In the genomic region with DNA sequence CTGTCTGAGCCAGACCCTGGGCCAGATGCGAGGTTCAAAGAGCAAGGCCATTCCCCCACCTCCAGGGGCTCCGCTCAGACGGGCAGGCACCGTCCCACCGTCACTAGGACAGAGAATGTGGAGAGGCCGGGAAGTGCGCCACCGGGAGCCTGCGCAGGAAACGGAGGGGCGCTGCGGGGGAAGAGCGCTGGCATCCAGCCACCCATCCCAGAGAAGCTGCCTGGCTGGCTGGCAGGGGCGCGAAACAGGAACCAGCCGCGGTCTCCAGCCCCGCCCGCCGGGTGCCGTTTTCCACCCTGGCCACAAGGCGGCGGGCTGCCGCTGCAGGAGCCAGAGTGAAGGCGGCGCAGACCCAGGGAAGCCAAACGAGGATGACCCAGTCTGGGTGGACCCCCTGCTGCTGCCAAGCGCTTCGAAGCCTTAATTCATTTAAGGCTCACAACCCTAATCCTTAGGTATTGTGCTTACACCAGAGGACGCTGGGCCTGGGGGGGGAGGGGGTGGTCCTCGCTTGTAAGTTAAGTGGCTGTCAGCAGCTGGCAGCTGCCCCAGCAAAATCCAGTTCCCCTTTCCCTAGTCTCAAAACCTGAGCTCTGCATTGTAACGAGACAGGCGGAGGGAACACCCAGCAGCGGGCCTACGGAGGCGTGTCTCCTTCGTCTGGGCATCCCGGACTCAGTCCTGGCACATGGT, we compare ENCODE assay signal across 8 cellular contexts.
DNase-seq lines count a peak whose midpoint lies in the region; TF ChIP-seq lines count a peak whose summit lies in the region.
"Not testable (repeated sequence)": the region's sequence is repeated elsewhere in the genome, so short reads cannot be mapped to it uniquely, and the experiment has no call there.

No MANE protein-coding gene starts in this region.

- H3K9me2 ChIP-seq in GM23248 (ENCODE audit: insufficient read depth), result not testable (repeated sequence)

- H3K79me2 ChIP-seq in GM23248 (ENCODE audit: insufficient read depth), result not testable (repeated sequence)

- not testable (repeated sequence) for H3K36me3 ChIP-seq in GM23248 (ENCODE audit: low read depth); esophagus muscularis mucosa; muscle layer of colon (ENCODE audit: insufficient read depth, low read length)

- WGBS in GM23248 (ENCODE audit: low coverage in 1 of 2, low lambda C conversion rate in 2 of 2, missing lambda C conversion rate in 2 of 2), 2 experiments, result 3 to 5% methylated on average over 34 to 35 of the region's 38 CpGs
- 5% methylated on average over 25 of the region's 38 CpGs for WGBS in esophagus muscularis mucosa

- TF ChIP-seq CTCF in RWPE1 (conservative IDR thresholded peaks at IDR 0.05; ENCODE audit: low read depth) (peak; percentile 98), esophagus muscularis mucosa (IDR thresholded peaks at IDR 0.05) (peak in 2 of 3 experiments; percentile 87 to 93)

- CTCF ChIA-PET in RWPE1 (lab: Yijun Ruan, JAX), result interaction anchor here (0.6 to 1.1 kb wide), 5 partner anchors 9 to 310 kb away, joined by 3 to 5 read pairs (median 3); no protein-coding TSS in a partner anchor

- TF ChIP-seq EP300 in esophagus muscularis mucosa (IDR thresholded peaks at IDR 0.05), result not testable (repeated sequence)

- H3K27ac ChIP-seq in GM23248; muscle layer of colon (ENCODE audit: low read depth, low read length): not testable (repeated sequence)
- H3K27ac ChIP-seq in RWPE1 (peak overlapping the region; percentile 64), esophagus muscularis mucosa (replicated peaks in 1 of 4) (peak overlapping the region; percentile 20 to 58 (median 44))

- intact Hi-C loops in esophagus muscularis mucosa (cut with DNase I), result not testable (repeated sequence)

- H3K4me3 ChIP-seq in GM23248 (peak overlapping the region; percentile 58), esophagus muscularis mucosa (peak overlapping the region; percentile 41 to 55 (median 42)), muscle layer of colon (ENCODE audit: low read depth in 1 of 2, low read length in 2 of 2) (peak overlapping the region; percentile 1 to 49)

- H2AFZ ChIP-seq in GM23248, result peak overlapping the region; percentile 72

- not testable (repeated sequence) for H3K9me3 ChIP-seq in GM23248 (ENCODE audit: low read depth); esophagus muscularis mucosa; muscle layer of colon (ENCODE audit: low read length)

- DNase-seq in DMS 273 treated with DMSO at 0.1 percent for 48 hours (lab: John Stamatoyannopoulos, UW) (peak; percentile 75), GM23248 (peak; percentile 85), M059J (ENCODE audit: low read depth) (peak; percentile 62), RWPE1 (ENCODE audit: low spot score) (peak; percentile 60), esophagus muscularis mucosa (ENCODE audit: extremely low spot score) (peak; percentile 95)
- peak; percentile 49 to 53 for DNase-seq in activated T-helper 1 cell treated with anti-CD3 and anti-CD28 coated beads, Interleukin-2, amount 50 U/mL, for 16 hours (ENCODE audit: low read depth in 1 of 2, low spot score in 1 of 2)
- peak; percentile 22 to 44 for DNase-seq in stimulated activated CD8-positive, alpha-beta memory T cell treated with anti-CD3 and anti-CD28 coated beads, Interleukin-4, amount 100 ng/mL, for 4 hours (ENCODE audit: low read depth in 2 of 2, low spot score in 1 of 2)

- H3K27me3 ChIP-seq in GM23248 (replicated peaks; ENCODE audit: insufficient read depth), result peaks cover 21% of the 10 kb centered on the region
- H3K27me3 ChIP-seq in esophagus muscularis mucosa, result peaks cover 0 to 47% (median 29%) of the 10 kb centered on the region in 4 donors
- H3K27me3 ChIP-seq in muscle layer of colon (ENCODE audit: control insufficient read depth in 1 of 2, insufficient read depth in 2 of 2, low read length in 2 of 2), result peaks cover 22 to 41% of the 10 kb centered on the region in 2 donors

- peak overlapping the region; percentile 76 for H3K4me2 ChIP-seq in GM23248 (ENCODE audit: unreplicated experiment)

- H3F3A ChIP-seq in GM23248 (ENCODE audit: insufficient read depth), result not testable (repeated sequence)

- TF ChIP-seq POLR2A in esophagus muscularis mucosa (IDR thresholded peaks at IDR 0.05; ENCODE audit: low read depth), result not testable (repeated sequence)

- in situ Hi-C loops in GM23248 (cut with MboI), result not testable (repeated sequence)

- H3K4me1 ChIP-seq in GM23248 (ENCODE audit: insufficient read depth) (peaks cover 16% of the 10 kb centered on the region), esophagus muscularis mucosa (peaks cover 50 to 74% (median 66%) of the 10 kb centered on the region in 4 donors), muscle layer of colon (ENCODE audit: insufficient read depth, low read length) (peaks cover 18% of the 10 kb centered on the region)

- peak overlapping the region; percentile 17; the same call in 1 of the 2 replicates for H3K9ac ChIP-seq in GM23248
- not testable (repeated sequence) for H3K9ac ChIP-seq in muscle layer of colon (ENCODE audit: low read length)

- POLR2A ChIA-PET in RWPE1 (lab: Yijun Ruan, JAX; ENCODE audit: low non-redundant PET), result not testable (repeated sequence)

- not testable (repeated sequence) for H4K20me1 ChIP-seq in GM23248 (ENCODE audit: insufficient read depth)

Comparison
In these comparisons a context has a peak if more than half of its experiments do, and no peak if none do; other contexts are left out.
1. DNase-seq: peak in every context shown above with its lines; median percentile 95 in esophagus muscularis mucosa; 85 in GM23248; 75 in DMS 273 treated with DMSO at 0.1 percent for 48 hours; 62 in M059J; 60 in RWPE1; 51 in activated T-helper 1 cell treated with anti-CD3 and anti-CD28 coated beads, Interleukin-2, amount 50 U/mL, for 16 hours; 33 in stimulated activated CD8-positive, alpha-beta memory T cell treated with anti-CD3 and anti-CD28 coated beads, Interleukin-4, amount 100 ng/mL, for 4 hours.